ENCODE assay signal across 21 cellular contexts in genomic region chr12:7748774-7749296, GRCh38. TPM values are rescaled to one million over a fixed set of nuclear protein-coding genes. Genes with fewer than 3 reads are reported as not detected.
A peak's percentile ranks its signal among the peaks of the same experiment; 100 is the strongest.
DNase-seq lines count a peak whose midpoint lies in the region; ATAC-seq and TF ChIP-seq lines count a peak whose summit lies in the region.
"Had no signal": no experiment of that assay in that cellular context is flagged by ENCODE, and none has a peak within 500 bp of the region (broad histone marks: within the 10 kb centered on the region; RNA-seq: fewer than 3 reads in every experiment).

No MANE protein-coding gene starts in this region.

- no peak overlapping the region for H3K9ac ChIP-seq in BLaER1 treated with 17β-estradiol and CSF1 and Interleukin-3, amounts not matched to agents 10 nM and 100 nM
- H3K9ac ChIP-seq: GM23248 had no signal

- no peak for DNase-seq in WTC11 (ENCODE audit: low spot score)
- DNase-seq in naive B cell: no peak
- DNase-seq in stimulated activated naive CD4-positive, alpha-beta T cell (lab: John Stamatoyannopoulos, UW): no peak
- DNase-seq in T-helper 2 cell treated with Interferon-gamma antibody and Interleukin-4, amounts not matched to agents 5 μg/mL and 100 μg/mL, for 36 hours (ENCODE audit: low spot score): no peak
- DNase-seq in NCI-H524 (lab: John Stamatoyannopoulos, UW): no peak
- DNase-seq in posterior vena cava (ENCODE audit: low spot score): no peak
- DNase-seq: GM23248; NCI-H1417; NCI-H1930; NCI-H2171; NCI-H446; NK-92 treated with Interleukin-12 subunit alpha and Interleukin-12 subunit beta, amount 100 ng/mL, for 24 hours; SIG-M5 had no signal

- H3K27me3 Mint-ChIP-seq in WTC11 (ENCODE audit: low read depth): no peaks in the 10 kb centered on the region
- H3K27me3 Mint-ChIP-seq in naive B cell: no peaks in the 10 kb centered on the region
- H3K27me3 Mint-ChIP-seq in T-helper 2 cell treated with Interferon-gamma antibody and Interleukin-4, amounts not matched to agents 5 μg/mL and 100 μg/mL, for 36 hours (ENCODE audit: low read depth): no peaks in the 10 kb centered on the region

- peak overlapping the region in 3 of 11 experiments; percentile 4 to 46 (median 20); a peak in 1 of 22 replicates for H3K4me2 ChIP-seq in BLaER1 treated with 17β-estradiol and CSF1 and Interleukin-3, amounts not matched to agents 10 nM and 100 nM
- H3K4me2 ChIP-seq: A549 had no signal

- H3K4me1 Mint-ChIP-seq in WTC11 (peaks cover 14% of the 10 kb centered on the region), naive B cell (peaks cover 11 to 35% (median 20%) of the 10 kb centered on the region in 3 donors)
- H3K4me1 Mint-ChIP-seq in T-helper 2 cell treated with Interferon-gamma antibody and Interleukin-4, amounts not matched to agents 5 μg/mL and 100 μg/mL, for 36 hours (ENCODE audit: low read depth): no peaks in the 10 kb centered on the region

- H3K4me3 Mint-ChIP-seq in WTC11 (no peak overlapping the region), naive B cell (peak overlapping the region in 4 of 8 donors; percentile 3 to 61 (median 39))
- no peak overlapping the region for H3K4me3 Mint-ChIP-seq in T-helper 2 cell treated with Interferon-gamma antibody and Interleukin-4, amounts not matched to agents 5 μg/mL and 100 μg/mL, for 36 hours
- H3K4me3 Mint-ChIP-seq: CD14-positive monocyte, IgD-negative memory B cell had no signal

- peak overlapping the region in 6 of 11 experiments; percentile 15 to 40 (median 26); a peak in 8 of 22 replicates for H3K27ac ChIP-seq in BLaER1 treated with 17β-estradiol and CSF1 and Interleukin-3, amounts not matched to agents 10 nM and 100 nM
- H3K27ac ChIP-seq: A549, GM23248 had no signal

- H3K9me3 ChIP-seq in BLaER1 treated with 17β-estradiol and CSF1 and Interleukin-3, amounts not matched to agents 10 nM and 100 nM (replicated peaks in 1 of 11): peaks cover 0 to 12% (median 7%) of the 10 kb centered on the region in 11 experiments; a peak in 7 of 22 replicates

- H3K27me3 ChIP-seq in BLaER1 treated with 17β-estradiol and CSF1 and Interleukin-3, amounts not matched to agents 10 nM and 100 nM: no peaks in the 10 kb centered on the region

- POLR2A ChIA-PET in WTC11 (lab: Charles Lee): no interaction called here

- CTCF ChIA-PET in WTC11 (lab: Charles Lee): interaction anchor here (0.7 to 1.1 kb wide), 2 partner anchors 57 to 106 kb away, joined by 3 read pairs; no protein-coding TSS in a partner anchor

- H3K36me3 Mint-ChIP-seq in WTC11 (peaks cover 13% of the 10 kb centered on the region), naive B cell (peaks cover 0 to 4% of the 10 kb centered on the region in 2 donors)
- no peaks in the 10 kb centered on the region for H3K36me3 Mint-ChIP-seq in T-helper 2 cell treated with Interferon-gamma antibody and Interleukin-4, amounts not matched to agents 5 μg/mL and 100 μg/mL, for 36 hours (ENCODE audit: low read depth)
- H3K36me3 Mint-ChIP-seq: CD14-positive monocyte had no signal

- H3K4me3 ChIP-seq in BLaER1 treated with 17β-estradiol and CSF1 and Interleukin-3, amounts not matched to agents 10 nM and 100 nM: no peak overlapping the region
- H3K4me3 ChIP-seq: A549, GM23248 had no signal

- intact Hi-C loops in posterior vena cava (cut with DNase I): no loop called here

- H3K9me3 Mint-ChIP-seq in WTC11 (peaks cover 12% of the 10 kb centered on the region), naive B cell (peaks cover 0 to 6% (median 3%) of the 10 kb centered on the region in 7 donors)
- H3K9me3 Mint-ChIP-seq in T-helper 2 cell treated with Interferon-gamma antibody and Interleukin-4, amounts not matched to agents 5 μg/mL and 100 μg/mL, for 36 hours: no peaks in the 10 kb centered on the region

- ATAC-seq in GM21529 (IDR thresholded peaks at IDR 0.05; ENCODE audit: unreplicated experiment) (peak; percentile 37), WTC11 (no peak), naive B cell (ENCODE audit: low read depth in 2 of 2) (no peak)
- ATAC-seq: A549 had no signal

- H3K4me1 ChIP-seq in BLaER1 treated with 17β-estradiol and CSF1 and Interleukin-3, amounts not matched to agents 10 nM and 100 nM: peaks cover 9 to 63% (median 32%) of the 10 kb centered on the region in 10 experiments; a peak in 19 of 20 replicates
- H3K4me1 ChIP-seq: A549 had no signal

- TF ChIP-seq CTCF in WTC11 (IDR thresholded peaks at IDR 0.05): no peak

- H3K36me3 ChIP-seq in BLaER1 treated with 17β-estradiol and CSF1 and Interleukin-3, amounts not matched to agents 10 nM and 100 nM: no peaks in the 10 kb centered on the region

- H3K27ac Mint-ChIP-seq in WTC11: peak overlapping the region; percentile 84; the same call in 1 of the 2 replicates
- peak overlapping the region in 5 of 6 donors; percentile 52 to 87 (median 71) for H3K27ac Mint-ChIP-seq in naive B cell
- H3K27ac Mint-ChIP-seq in T-helper 2 cell treated with Interferon-gamma antibody and Interleukin-4, amounts not matched to agents 5 μg/mL and 100 μg/mL, for 36 hours: no peak overlapping the region
- H3K27ac Mint-ChIP-seq: IgD-negative memory B cell had no signal

- H4K20me1 ChIP-seq in BLaER1 treated with 17β-estradiol and CSF1 and Interleukin-3, amounts not matched to agents 10 nM and 100 nM: no peaks in the 10 kb centered on the region

TF ChIP-seq in WTC11, 78 proteins besides CTCF, POLR2A, EP300 and RAD21 (continues in another document):
- TF ChIP-seq ATF3 (CRISPR knock-in tag; conservative IDR thresholded peaks at IDR 0.05): no peak
- no peak for TF ChIP-seq FOXP4 (CRISPR knock-in tag; IDR thresholded peaks at IDR 0.05)
- no peak for TF ChIP-seq SOX15 (CRISPR knock-in tag; IDR thresholded peaks at IDR 0.05)
- TF ChIP-seq SP1 (CRISPR knock-in tag; conservative IDR thresholded peaks at IDR 0.05): no peak
- no peak for TF ChIP-seq TP53 (CRISPR knock-in tag; IDR thresholded peaks at IDR 0.05)
- no peak for TF ChIP-seq ZSCAN18 (CRISPR knock-in tag; IDR thresholded peaks at IDR 0.05)
- no peak for TF ChIP-seq ZNF232 (CRISPR knock-in tag; IDR thresholded peaks at IDR 0.05)

RNA-seq across cellular contexts. Expression of gene CLEC4C, which starts 1.7 kb away (rescaled TPM):
- 0.50 TPM in 1 of 3 replicates, not detected in the others for total RNA-seq in WTC11 (2021)
- 10 to 100 TPM in 1 of 6 donors, 1 to 10 TPM in 4, under 1 TPM in 1; 0.61 to 13.4 (median 7.6) TPM for polyA plus RNA-seq in naive B cell (ENCODE audit: low read depth in 6 of 6)
- not detected for total RNA-seq in posterior vena cava
- total RNA-seq: Daoy, GM23248, HT1080, LHCN-M2 had no signal
- polyA plus RNA-seq: A549, GM23248 had no signal

RNA-seq across cellular contexts. Expression of gene NANOGNB, which starts 16.2 kb away (rescaled TPM):
- total RNA-seq in WTC11 (2021) (not detected in 3 replicates), posterior vena cava (not detected)
- polyA plus RNA-seq in naive B cell (ENCODE audit: low read depth in 6 of 6): not detected
- total RNA-seq: Daoy, GM23248, HT1080, LHCN-M2 had no signal
- polyA plus RNA-seq: A549, CD14-positive monocyte, GM23248, IgD-negative memory B cell had no signal

RNA-seq across cellular contexts. Expression of gene DPPA3, which starts 37.6 kb away (rescaled TPM):
- 3.3 to 6.8 TPM (median 3.9 TPM) in 3 replicates for total RNA-seq in WTC11 (2021)
- polyA plus RNA-seq in naive B cell (ENCODE audit: low read depth in 6 of 6): not detected
- not detected for total RNA-seq in posterior vena cava
- total RNA-seq: Daoy, GM23248, HT1080, LHCN-M2 had no signal
- polyA plus RNA-seq: A549, CD14-positive monocyte, GM23248, IgD-negative memory B cell had no signal

RNA-seq across cellular contexts. Expression of gene NANOG, which starts 40.4 kb away (rescaled TPM):
- total RNA-seq in WTC11 (2021): 330 to 387 TPM (median 352 TPM) in 3 replicates
- not detected for polyA plus RNA-seq in naive B cell (ENCODE audit: low read depth in 6 of 6)
- under 1 TPM; 0.56 to 0.76 TPM for total RNA-seq in posterior vena cava
- total RNA-seq: Daoy, GM23248, HT1080, LHCN-M2 had no signal
- polyA plus RNA-seq: A549, CD14-positive monocyte, IgD-negative memory B cell had no signal

RNA-seq across cellular contexts. Expression of gene GDF3, which starts 53.3 kb away (rescaled TPM):
- total RNA-seq in WTC11 (2021) (34.4 to 42.0 TPM (median 38.2 TPM) in 3 replicates), posterior vena cava (1 to 10 TPM in 1 of 2 donors, not detected in 1; 1.5 TPM)
- polyA plus RNA-seq in naive B cell (ENCODE audit: low read depth in 6 of 6): not detected
- total RNA-seq: Daoy, GM23248, HT1080, LHCN-M2 had no signal
- polyA plus RNA-seq: A549, CD14-positive monocyte, GM23248, IgD-negative memory B cell had no signal
